Comparison of ENCODE assay signal across 9 cellular contexts in genomic region chr14:95196268-95196667, GRCh38. TPM values are rescaled to one million over a fixed set of nuclear protein-coding genes. Genes with fewer than 3 reads are reported as not detected.
DNase-seq lines count a peak whose midpoint lies in the region; ATAC-seq and TF ChIP-seq lines count a peak whose summit lies in the region.
"Had no signal": no experiment of that assay in that cellular context is flagged by ENCODE, and none has a peak within 500 bp of the region (broad histone marks: within the 10 kb centered on the region; RNA-seq: fewer than 3 reads in every experiment).

No MANE protein-coding gene starts in this region.

- H2AFZ ChIP-seq in SK-N-SH (ENCODE audit: low read depth): no peak overlapping the region

- DNase-seq in nephron progenitor cell: no peak
- DNase-seq in activated CD4-positive, CD25-positive, alpha-beta regulatory T cell treated with anti-CD3 and anti-CD28 coated beads, Interleukin-2, amount 50 U/mL, for 72 hours: no peak
- DNase-seq in SK-N-SH: no peak
- DNase-seq in stimulated activated CD8-positive, alpha-beta memory T cell treated with anti-CD3 and anti-CD28 coated beads, Interleukin-4, amount 100 ng/mL, for 48 hours: no peak
- no peak for DNase-seq in D341Med (ENCODE audit: low spot score)
- DNase-seq: HCEC 1CT had no signal

- no peak overlapping the region for H3K9ac ChIP-seq in SK-N-SH

- H3K79me2 ChIP-seq in SK-N-SH (ENCODE audit: insufficient read depth): no peaks in the 10 kb centered on the region

- peak; percentile 56 for TF ChIP-seq CTCF in GM12873 (IDR thresholded peaks at IDR 0.05; ENCODE audit: insufficient read depth, low read depth, low read length, missing control alignments)
- peak; percentile 6 for TF ChIP-seq CTCF in nephron progenitor cell (IDR thresholded peaks at IDR 0.05)
- TF ChIP-seq CTCF in SK-N-SH (IDR thresholded peaks at IDR 0.05): no peak

- POLR2A ChIA-PET in SK-N-SH (lab: Yijun Ruan, JAX): no interaction called here

- H3K4me1 Mint-ChIP-seq in activated T-helper 17 cell treated with anti-CD3 and anti-CD28 coated beads, Interleukin-2, amount 50 U/mL, for 72 hours: peaks cover 6% of the 10 kb centered on the region
- H3K4me1 Mint-ChIP-seq in nephron progenitor cell: peaks cover 19% of the 10 kb centered on the region

- no peaks in the 10 kb centered on the region for H3K36me3 Mint-ChIP-seq in activated T-helper 17 cell treated with anti-CD3 and anti-CD28 coated beads, Interleukin-2, amount 50 U/mL, for 72 hours (ENCODE audit: low read depth)
- no peaks in the 10 kb centered on the region for H3K36me3 Mint-ChIP-seq in nephron progenitor cell (ENCODE audit: low read depth)

- no peak overlapping the region for H3K4me3 Mint-ChIP-seq in activated T-helper 17 cell treated with anti-CD3 and anti-CD28 coated beads, Interleukin-2, amount 50 U/mL, for 72 hours
- no peak overlapping the region for H3K4me3 Mint-ChIP-seq in nephron progenitor cell

- H3K27ac Mint-ChIP-seq in activated T-helper 17 cell treated with anti-CD3 and anti-CD28 coated beads, Interleukin-2, amount 50 U/mL, for 72 hours: no peak overlapping the region
- no peak overlapping the region for H3K27ac Mint-ChIP-seq in nephron progenitor cell

- no peak overlapping the region for H3K4me2 ChIP-seq in SK-N-SH

- TF ChIP-seq EP300 in SK-N-SH (IDR thresholded peaks at IDR 0.05; ENCODE audit: borderline replicate concordance in 1 of 2, low read depth in 1 of 2, low read length in 1 of 2): no peak

- H4K20me1 ChIP-seq in SK-N-SH (ENCODE audit: insufficient read depth): no peaks in the 10 kb centered on the region

- no peaks in the 10 kb centered on the region for H3K9me3 ChIP-seq in SK-N-SH

- no peak overlapping the region for H3K27ac ChIP-seq in SK-N-SH (ENCODE audit: low read depth in 2 of 2, low read length in 1 of 2)

- no peak overlapping the region for H3K4me3 ChIP-seq in SK-N-SH (ENCODE audit: low read depth in 2 of 2, low read length in 1 of 2)

- H3K4me1 ChIP-seq in SK-N-SH (ENCODE audit: control insufficient read depth in 1 of 2, insufficient read depth in 2 of 2, low read depth in 1 of 2, low read length in 1 of 2): no peaks in the 10 kb centered on the region

- no peaks in the 10 kb centered on the region for H3K36me3 ChIP-seq in SK-N-SH (replicated peaks in 1 of 2; ENCODE audit: control insufficient read depth in 1 of 2, insufficient read depth in 2 of 2, low read length in 1 of 2)

- H3K27me3 Mint-ChIP-seq in activated T-helper 17 cell treated with anti-CD3 and anti-CD28 coated beads, Interleukin-2, amount 50 U/mL, for 72 hours: no peaks in the 10 kb centered on the region
- H3K27me3 Mint-ChIP-seq in nephron progenitor cell (ENCODE audit: low read depth, poor library complexity): peaks cover 3% of the 10 kb centered on the region

- H3K9me2 ChIP-seq in SK-N-SH: no peaks in the 10 kb centered on the region

- H3K9me3 Mint-ChIP-seq in activated T-helper 17 cell treated with anti-CD3 and anti-CD28 coated beads, Interleukin-2, amount 50 U/mL, for 72 hours: no peaks in the 10 kb centered on the region
- no peaks in the 10 kb centered on the region for H3K9me3 Mint-ChIP-seq in nephron progenitor cell

- no peaks in the 10 kb centered on the region for H3K27me3 ChIP-seq in SK-N-SH (ENCODE audit: insufficient read depth)

- CTCF ChIA-PET in SK-N-SH (lab: Yijun Ruan, JAX): interaction anchor here (0.9 kb wide), 1 partner anchor 13 kb away, joined by 4 read pairs; no protein-coding TSS in a partner anchor

- ATAC-seq in HG03159 (IDR thresholded peaks at IDR 0.05; ENCODE audit: unreplicated experiment): peak; percentile 53
- peak; percentile 60 for ATAC-seq in activated T-helper 17 cell treated with anti-CD3 and anti-CD28 coated beads, Interleukin-2, amount 50 U/mL, for 72 hours (replicated peaks)

- WGBS in SK-N-SH (ENCODE audit: low lambda C conversion rate): 82% methylated on average over 5 of the region's 5 CpGs

- H3F3A ChIP-seq in SK-N-SH (replicated peaks; ENCODE audit: insufficient read depth): no peaks in the 10 kb centered on the region

- no peak for TF ChIP-seq RAD21 in SK-N-SH (IDR thresholded peaks at IDR 0.05; ENCODE audit: low read length)

TF ChIP-seq in SK-N-SH, 30 proteins besides CTCF, POLR2A, EP300 and RAD21:
- TF ChIP-seq SIN3A (IDR thresholded peaks at IDR 0.05; ENCODE audit: borderline replicate concordance, low read depth, low read length): no peak
- TF ChIP-seq TCF12 (IDR thresholded peaks at IDR 0.05): no peak
- TF ChIP-seq EZH2phosphoT487 (IDR thresholded peaks at IDR 0.05; ENCODE audit: borderline replicate concordance, low read depth): no peak
- TF ChIP-seq, protein P1, sequence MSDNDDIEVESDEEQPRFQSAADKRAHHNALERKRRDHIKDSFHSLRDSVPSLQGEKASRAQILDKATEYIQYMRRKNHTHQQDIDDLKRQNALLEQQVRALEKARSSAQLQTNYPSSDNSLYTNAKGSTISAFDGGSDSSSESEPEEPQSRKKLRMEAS (IDR thresholded peaks at IDR 0.05; ENCODE audit: low read depth): no peak
- TF ChIP-seq TEAD4 (IDR thresholded peaks at IDR 0.05; ENCODE audit: borderline replicate concordance, insufficient read depth): no peak
- TF ChIP-seq ELF1 (IDR thresholded peaks at IDR 0.05): no peak
- no peak for TF ChIP-seq CHD2 (IDR thresholded peaks at IDR 0.05; ENCODE audit: low read length, partially characterized antibody)
- TF ChIP-seq RFX5 (IDR thresholded peaks at IDR 0.05; ENCODE audit: low read length): no peak
- TF ChIP-seq USF1 (IDR thresholded peaks at IDR 0.05; ENCODE audit: borderline replicate concordance, low read depth): no peak
- TF ChIP-seq YY1 (IDR thresholded peaks at IDR 0.05; ENCODE audit: low read depth): no peak
- TF ChIP-seq IRF3 (IDR thresholded peaks at IDR 0.05; ENCODE audit: low read depth, low read length): no peak
- TF ChIP-seq SMC3 (IDR thresholded peaks at IDR 0.05; ENCODE audit: low read depth, low read length): no peak
- TF ChIP-seq RCOR1 (IDR thresholded peaks at IDR 0.05; ENCODE audit: low read length): no peak
- no peak for TF ChIP-seq GABPA (IDR thresholded peaks at IDR 0.05; ENCODE audit: low read depth)
- TF ChIP-seq FOXM1 (IDR thresholded peaks at IDR 0.05; ENCODE audit: low read depth): no peak
- no peak for TF ChIP-seq RXRA (IDR thresholded peaks at IDR 0.05; ENCODE audit: borderline replicate concordance, low read depth)
- no peak for TF ChIP-seq MEF2A (IDR thresholded peaks at IDR 0.05; ENCODE audit: borderline replicate concordance, low read depth)

RNA-seq across cellular contexts. Expression of gene DICER1, which starts 38.9 kb away (rescaled TPM):
- 10 to 100 TPM; 46.5 to 48.1 TPM for total RNA-seq in activated T-helper 17 cell treated with anti-CD3 and anti-CD28 coated beads, Interleukin-2, amount 50 U/mL, for 72 hours
- polyA plus RNA-seq in SK-N-SH (2012; rRNA removed): 4.7 and 6.4 TPM in 2 replicates
- 4.2 and 4.7 TPM in 2 replicates for polyA plus RNA-seq in SK-N-SH (2012; cell fraction: cytosol; rRNA removed)
- polyA plus RNA-seq in SK-N-SH (2012; cell fraction: nucleus; rRNA removed): 12.0 and 23.7 TPM in 2 replicates
